ENCODE assay signal across 23 cellular contexts in the genomic region with DNA sequence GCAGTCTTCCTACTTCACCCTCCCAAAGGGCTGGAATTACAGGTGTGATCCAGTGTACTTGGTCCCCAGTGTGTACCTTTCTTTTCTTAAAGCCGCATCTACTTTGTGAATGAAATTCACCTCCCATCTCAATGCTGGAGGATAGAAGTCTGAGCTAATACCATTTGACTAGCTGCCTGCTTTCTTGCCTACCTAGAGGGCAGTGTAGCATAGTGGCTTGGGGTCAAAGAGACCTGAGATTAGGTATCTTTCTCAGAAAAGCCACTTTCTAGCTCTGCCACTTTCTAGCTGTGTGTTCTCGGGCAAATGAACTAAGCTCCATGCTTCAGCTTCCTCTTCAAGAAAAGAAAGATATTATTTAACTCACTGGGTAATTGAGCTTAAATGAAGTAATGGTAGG. TPM values are rescaled to one million over a fixed set of nuclear protein-coding genes. Genes with fewer than 3 reads are reported as not detected.
"Had no signal": no experiment of that assay in that cellular context is flagged by ENCODE, and none has a peak within 500 bp of the region (broad histone marks: within the 10 kb centered on the region; RNA-seq: fewer than 3 reads in every experiment).

No MANE protein-coding gene starts in this region.

- H3K27ac ChIP-seq: KMS-11, SJSA1, SK-N-MC had no signal

- H3K9ac ChIP-seq: KMS-11 had no signal

- H3K4me2 ChIP-seq: KMS-11 had no signal

- H3K27me3 ChIP-seq: SJSA1 had no signal

- FAIRE-seq: K562, RCC 7860 had no signal

- H3K9me3 ChIP-seq: SJSA1 had no signal

- H3K4me3 ChIP-seq: K562, SJSA1, SK-N-MC had no signal

- DNase-seq: Kasumi-1, MV-4-11, NCI-H1048, NCI-H1105, NCI-H1417 treated with DMSO at 0.1 percent for 48 hours, NCI-H146, NCI-H1694 treated with DMSO at 0.1 percent for 48 hours, NCI-H1930, NCI-H2081, NCI-H2107, NCI-H2227 treated with DMSO at 0.1 percent for 48 hours, NCI-H524, NCI-H526 treated with DMSO at 0.1 percent for 48 hours, NCI-H748 treated with DMSO at 0.1 percent for 48 hours, Right ventricle myocardium superior, RPMI8226, SIG-M5 had no signal

- H3K4me1 ChIP-seq: SJSA1 had no signal

- ATAC-seq: K562 had no signal

- H3K36me3 ChIP-seq: SJSA1 had no signal

RNA-seq across cellular contexts. Expression of a gene that starts 16.9 kb away (rescaled TPM):
- total RNA-seq: SJSA1 had no signal
- polyA plus RNA-seq: IgD-negative memory B cell, K562 had no signal
